Comparison of ENCODE assay signal across 8 cellular contexts in the genomic region with DNA sequence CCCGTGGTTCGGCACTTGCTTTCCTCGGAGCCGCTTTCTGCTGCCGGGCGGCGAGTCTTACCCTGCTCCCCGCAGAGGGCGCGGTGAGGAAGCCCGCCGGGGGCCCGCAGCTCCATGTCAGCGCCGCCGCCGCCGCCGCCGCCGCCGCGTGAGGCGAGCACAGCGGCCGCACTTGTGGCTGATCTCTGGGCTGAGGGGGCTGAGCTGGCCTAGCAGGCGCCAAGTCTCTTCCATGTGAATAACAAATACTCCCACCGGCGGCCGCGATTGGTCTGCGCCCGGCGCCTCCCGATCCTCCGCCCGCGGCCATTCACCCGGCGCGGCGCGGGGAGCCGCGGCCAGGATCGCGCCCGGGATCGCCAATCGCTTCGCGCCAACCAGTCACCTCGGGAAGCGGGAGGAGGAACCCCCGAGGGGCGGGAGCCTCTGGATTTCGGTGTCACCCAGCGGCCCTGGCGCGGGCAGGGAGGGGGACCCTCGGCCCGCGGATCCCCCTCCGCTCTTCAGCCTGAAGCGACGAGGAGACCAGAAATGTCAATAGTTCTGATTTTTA. TPM values are rescaled to one million over a fixed set of nuclear protein-coding genes. Genes with fewer than 3 reads are reported as not detected.
A peak's percentile ranks its signal among the peaks of the same experiment; 100 is the strongest.
DNase-seq lines count a peak whose midpoint lies in the region; ATAC-seq, FAIRE-seq and TF ChIP-seq lines count a peak whose summit lies in the region.

A gene (minus strand): TSS at position 206 of the 553 bp plus-strand sequence.

- H3K9ac ChIP-seq in NT2/D1 (ENCODE audit: insufficient read length, low read depth) = peak within 1 kb of the TSS; percentile 91
- H3K9ac ChIP-seq in GM12878 (ENCODE audit: control insufficient read depth, insufficient read depth, low read length) = no peak within 1 kb of the TSS; the same call in 1 of the 2 replicates

- DNase-seq in GM12864 (ENCODE audit: low read depth) = no peak
- DNase-seq in NT2/D1 (ENCODE audit: low read depth, low spot score) = peak; percentile 76
- DNase-seq in GM12878 (ENCODE audit: low read depth, low spot score) = no peak
- peak; percentile 88 for DNase-seq in retina
- no peak for DNase-seq in MV-4-11 (lab: John Stamatoyannopoulos, UW)

- no peaks in the 10 kb centered on the region for H3K9me3 ChIP-seq in NT2/D1 (ENCODE audit: insufficient read depth, low read length)
- H3K9me3 ChIP-seq in GM12878 (replicated peaks; ENCODE audit: control insufficient read depth, insufficient read depth, low read length) = no peaks in the 10 kb centered on the region

- POLR2A ChIA-PET in GM12878 (lab: Charles Lee) = no interaction called here

- peak within 1 kb of the TSS; percentile 71 for H3K4me2 ChIP-seq in GM12878 (ENCODE audit: control insufficient read depth, insufficient read depth)

- H3K4me1 ChIP-seq in NT2/D1 (ENCODE audit: insufficient read depth, insufficient read length) = no peaks in the 10 kb centered on the region
- H3K4me1 ChIP-seq in GM12878 (ENCODE audit: control insufficient read depth, insufficient read depth, low read length) = peaks cover 10% of the 10 kb centered on the region

- 1% methylated on average over 66 of the region's 66 CpGs for WGBS in GM12878 (ENCODE audit: insufficient coverage, insufficient replicate concordance, low lambda C conversion rate, missing lambda C conversion rate)

- TF ChIP-seq EP300 in GM12878 (IDR thresholded peaks at IDR 0.05; ENCODE audit: borderline replicate concordance in 1 of 2, control insufficient read depth in 1 of 2, low read depth in 2 of 2, low read length in 2 of 2) = no peak

- no peak for FAIRE-seq in GM12878 (lab: Jason Lieb, UNC)

- no peaks in the 10 kb centered on the region for H4K20me1 ChIP-seq in GM12878 (ENCODE audit: control insufficient read depth, insufficient read depth)

- peak within 1 kb of the TSS; percentile 78 for H2AFZ ChIP-seq in GM12878 (ENCODE audit: control insufficient read depth, low read depth, low read length)

- no TSS peak for BruUV-seq in GM12878 (replicated peaks; lab: Mats Ljungman, UMichigan)

- peak; percentile 21 for ATAC-seq in HG02981 (IDR thresholded peaks at IDR 0.05; ENCODE audit: unreplicated experiment)
- peak; percentile 52 for ATAC-seq in GM12878
- ATAC-seq in GM18520 (IDR thresholded peaks at IDR 0.05; ENCODE audit: unreplicated experiment) = no peak

- TF ChIP-seq CTCF in GM12864 (IDR thresholded peaks at IDR 0.05; ENCODE audit: low read depth, low read length, missing control alignments) (no peak), GM12878 (IDR thresholded peaks at IDR 0.05 in 2 of 3, conservative IDR thresholded peaks at IDR 0.05 in 1 of 3; ENCODE audit: control insufficient read depth in 2 of 3, extremely low read depth in 1 of 3, insufficient read depth in 1 of 3, low read depth in 3 of 3, low read length in 3 of 3) (no peak)

- SMC1A ChIA-PET in GM12878 (lab: Charles Lee; ENCODE audit: uncharacterized antibody, unreplicated experiment) = no interaction called here

- CTCF ChIA-PET in GM12878 (lab: Yijun Ruan, JAX) = interaction anchor here (1.1 to 2.3 kb wide), 5 partner anchors 12 to 146 kb away, joined by 3 to 10 read pairs (median 3); no protein-coding TSS in a partner anchor

- TF ChIP-seq POLR2A in GM12878 (IDR thresholded peaks at IDR 0.05; ENCODE audit: low read depth, low read length) = no peak

- TF ChIP-seq RAD21 in GM12878 (IDR thresholded peaks at IDR 0.05; ENCODE audit: insufficient read depth, low read depth, low read length) = no peak

- RAD21 ChIA-PET in GM12878 (lab: Charles Lee; ENCODE audit: unreplicated experiment) = interaction anchor here (2.6 kb wide), 1 partner anchor 449 kb away, joined by 19 read pairs; no protein-coding TSS in a partner anchor

- no peaks in the 10 kb centered on the region for H3K36me3 ChIP-seq in NT2/D1 (ENCODE audit: insufficient read depth, insufficient read length, low read length)
- H3K36me3 ChIP-seq in GM12878 (ENCODE audit: control insufficient read depth in 2 of 2, insufficient read depth in 2 of 2, low read length in 1 of 2) = no peaks in the 10 kb centered on the region

- no peak within 1 kb of the TSS for H3K27ac ChIP-seq in GM12878 (ENCODE audit: control insufficient read depth, insufficient read depth)

- intact Hi-C loops in GM12878 (cut with micrococcal nuclease; ENCODE audit: unreplicated experiment) = no loop called here

- in situ Hi-C loops in GM12878 (cut with MboI) = no loop called here

- peak within 1 kb of the TSS; percentile 71 for H3K4me3 ChIP-seq in GM12864 (ENCODE audit: low read depth, low read length)
- H3K4me3 ChIP-seq in NT2/D1 (ENCODE audit: insufficient read length, low read depth) = peak within 1 kb of the TSS; percentile 75
- H3K4me3 ChIP-seq in GM12878 = peak within 1 kb of the TSS; percentile 76
- H3K4me3 ChIP-seq in iPS-11a (ENCODE audit: low read depth, low read length) = peak within 1 kb of the TSS; percentile 67

- H3K27me3 ChIP-seq in NT2/D1 (ENCODE audit: insufficient read depth, insufficient read length) (peaks cover 45% of the 10 kb centered on the region), GM12878 (replicated peaks in 1 of 2; ENCODE audit: control insufficient read depth in 2 of 2, insufficient read depth in 2 of 2, low read length in 1 of 2) (peaks cover 5 to 31% of the 10 kb centered on the region in 2 experiments)

- no peaks in the 10 kb centered on the region for H3K79me2 ChIP-seq in GM12878 (ENCODE audit: control insufficient read depth, insufficient read depth, low read length)

TF ChIP-seq in GM12878, 131 proteins besides CTCF, POLR2A, EP300 and RAD21:
- TF ChIP-seq IKZF1 (conservative IDR thresholded peaks at IDR 0.05) (0 out of 2 replicates have a peak, but pooled peaks have one; percentile 14), CHD2 (IDR thresholded peaks at IDR 0.05; ENCODE audit: borderline replicate concordance, low read depth, low read length) (no peak)

RNA-seq across cellular contexts. Expression of the gene that starts here (rescaled TPM):
- total RNA-seq in GM12878 (2013; cell fraction: nucleolus; rRNA removed) = 5.2 and 5.5 TPM in 2 replicates
- total RNA-seq in GM12878 (2014; rRNA removed) = 0.40 and 0.49 TPM in 2 replicates
- total RNA-seq in GM12878 (2014; rRNA removed; fragmentation: Illumina TruSeq; extraction: Trizol) = 0.55 and 0.72 TPM in 2 replicates
- 0.33 and 0.69 TPM in 2 replicates for total RNA-seq in GM12878 (2021)
- polyA plus RNA-seq in GM12878 (2011; ENCODE audit: low read depth) = 0.49 TPM
- polyA plus RNA-seq in GM12878 (2011; rRNA removed) = 7.1 and 9.0 TPM in 2 replicates
- 4.0 and 5.8 TPM in 2 replicates for polyA plus RNA-seq in GM12878 (2011; cell fraction: cytosol; rRNA removed)
- polyA plus RNA-seq in GM12878 (2011; cell fraction: nucleus; rRNA removed) = 3.6 and 4.8 TPM in 2 replicates
- polyA plus RNA-seq in GM12878 (2012) = 0.47 and 0.66 TPM in 2 replicates
- 0.59 and 1.2 TPM in 2 replicates for polyA plus RNA-seq in GM12878 (2014; fragmentation: Illumina TruSeq; extraction: Trizol)
- under 1 TPM; 0.38 to 0.39 TPM for polyA plus RNA-seq in GM12878 (2014; fragmentation: Nextera tagmentation; extraction: Ambion mirVana)
- polyA plus RNA-seq in GM12878 (2014; rRNA removed) = 0.36 and 0.50 TPM in 2 replicates
- polyA plus RNA-seq in GM12878 (2016; fragmentation: Nextera tagmentation; extraction: Ambion mirVana) = not detected
- 16.2 and 16.9 TPM in 2 replicates for polyA minus RNA-seq in GM12878 (2011; rRNA and poly(A)+ RNA removed)
- polyA minus RNA-seq in GM12878 (2011; cell fraction: cytosol; rRNA and poly(A)+ RNA removed) = 2.1 and 2.5 TPM in 2 replicates
- 17.3 and 18.7 TPM in 2 replicates for polyA minus RNA-seq in GM12878 (2011; cell fraction: nucleus; rRNA and poly(A)+ RNA removed)

Comparison
In these comparisons a context has a peak if more than half of its experiments do, and no peak if none do; other contexts are left out.
1. DNase-seq: peak in NT2/D1 (single experiment) and retina (single experiment); none in GM12864 (single experiment), GM12878 (single experiment) and MV-4-11 (single experiment).
2. Peak in every context shown above with its lines, with median percentiles within 50 percentile points of each other: H3K4me3 ChIP-seq.